Comparison of ENCODE assay signal across 9 cellular contexts in the genomic region with DNA sequence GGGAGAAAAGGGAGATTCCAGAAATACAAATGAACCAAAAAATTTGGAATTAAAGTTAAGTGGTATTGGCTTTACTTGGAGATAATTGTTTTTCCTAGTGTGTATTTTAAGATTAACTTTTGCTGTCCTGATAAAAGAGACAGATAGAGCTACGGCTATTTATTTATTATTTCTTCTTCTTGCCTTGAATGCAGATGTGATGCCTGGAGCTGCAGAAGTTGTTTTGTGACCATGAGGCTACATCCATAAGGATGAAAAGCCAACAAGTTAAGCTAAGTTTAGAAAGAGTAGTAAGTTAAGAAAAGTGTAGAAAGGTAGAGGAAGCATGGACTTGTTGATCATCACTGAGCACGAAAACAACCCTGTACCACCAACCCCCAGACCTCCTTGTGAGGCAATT. TPM values are rescaled to one million over a fixed set of nuclear protein-coding genes. Genes with fewer than 3 reads are reported as not detected.
"Had no signal": no experiment of that assay in that cellular context is flagged by ENCODE, and none has a peak within 500 bp of the region (broad histone marks: within the 10 kb centered on the region; RNA-seq: fewer than 3 reads in every experiment).

No MANE protein-coding gene starts in this region.

- ATAC-seq: GM12878 had no signal

- FAIRE-seq: G401.6, GM12878, GM12891, GM12892, GM18507, GM19239 had no signal

- DNase-seq: GDM1, GF-D8 had no signal

- H3K4me3 ChIP-seq: GM12878 had no signal

RNA-seq across cellular contexts. Expression of a gene that starts 41.7 kb away (rescaled TPM):
- total RNA-seq: G401 had no signal
